Comparison of ENCODE assay signal across 8 cellular contexts in the genomic region with DNA sequence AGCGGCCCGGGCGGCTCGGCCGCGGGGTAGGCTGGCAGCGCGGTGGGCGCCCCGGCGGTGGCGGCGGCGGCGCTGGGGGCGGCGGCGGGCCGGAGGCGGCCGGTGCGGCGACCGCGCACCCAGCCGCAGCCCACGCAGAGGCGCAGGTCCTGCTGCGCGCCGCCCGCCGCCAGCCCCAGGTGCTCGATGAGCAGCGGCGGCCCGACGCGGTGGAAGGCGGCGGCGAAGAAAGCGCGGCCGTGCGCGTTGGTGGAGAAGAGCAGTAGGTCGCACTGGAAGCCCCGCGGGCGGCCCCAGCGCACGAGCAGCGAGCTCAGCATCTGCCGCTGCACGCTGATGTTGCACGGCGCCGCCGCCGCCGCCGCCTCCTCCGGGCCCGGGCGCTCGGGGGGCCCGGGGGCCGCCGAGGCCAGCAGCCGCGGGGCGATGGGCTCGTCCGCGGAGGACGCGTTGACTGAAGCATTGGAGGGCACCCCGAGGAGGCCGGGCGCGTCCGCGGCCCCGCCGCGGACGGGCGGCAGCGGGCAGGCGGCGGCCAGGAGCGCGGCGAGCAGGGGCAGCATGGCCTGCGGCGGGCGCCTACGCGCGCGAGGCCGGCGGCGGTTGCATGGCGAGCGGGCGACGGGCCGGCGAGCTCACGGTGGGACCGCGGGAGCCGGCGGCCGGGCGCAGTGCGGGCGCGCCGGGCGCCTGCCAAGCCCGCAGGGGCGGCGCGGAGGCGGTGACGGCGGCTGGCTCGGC. TPM values are rescaled to one million over a fixed set of nuclear protein-coding genes. Genes with fewer than 3 reads are reported as not detected.
DNase-seq lines count a peak whose midpoint lies in the region; ATAC-seq and TF ChIP-seq lines count a peak whose summit lies in the region.

No MANE protein-coding gene starts in this region.

- DNase-seq in HFFc6, result no peak
- no peak for DNase-seq in Peyer's patch
- DNase-seq in activated naive CD8-positive, alpha-beta T cell treated with anti-CD3 and anti-CD28 coated beads, Interleukin-2, amount 50 U/mL, for 24 hours, result peak; percentile 34
- peak; percentile 64 for DNase-seq in stimulated activated CD4-positive, alpha-beta T cell treated with anti-CD3 and anti-CD28 coated beads, Interleukin-15, amount 100 ng/mL, for 24 hours
- DNase-seq in NCI-H128 (lab: John Stamatoyannopoulos, UW; ENCODE audit: unreplicated experiment), result no peak
- no peak for DNase-seq in putamen (ENCODE audit: low spot score)

- no peaks in the 10 kb centered on the region for H3K36me3 ChIP-seq in Peyer's patch

- no peak for TF ChIP-seq CTCF in HFFc6 (IDR thresholded peaks at IDR 0.05)
- no peak for TF ChIP-seq CTCF in Peyer's patch (IDR thresholded peaks at IDR 0.05)

- H3K4me1 Mint-ChIP-seq in HFFc6 (ENCODE audit: low read depth), result peaks cover 39% of the 10 kb centered on the region
- H3K4me1 Mint-ChIP-seq in activated naive CD8-positive, alpha-beta T cell treated with anti-CD3 and anti-CD28 coated beads, Interleukin-2, amount 50 U/mL, for 24 hours, result peaks cover 15% of the 10 kb centered on the region

- peak overlapping the region; percentile 98 for H3K4me3 Mint-ChIP-seq in HFFc6
- peak overlapping the region; percentile 75 for H3K4me3 Mint-ChIP-seq in activated naive CD8-positive, alpha-beta T cell treated with anti-CD3 and anti-CD28 coated beads, Interleukin-2, amount 50 U/mL, for 24 hours

- H3K9me3 ChIP-seq in Peyer's patch, result no peaks in the 10 kb centered on the region
- H3K9me3 ChIP-seq in iPS-18c (ENCODE audit: control insufficient read depth, insufficient read depth, low read length), result no peaks in the 10 kb centered on the region

- peaks cover 0 to 13% of the 10 kb centered on the region in 2 donors for H3K27me3 ChIP-seq in Peyer's patch

- H3K27me3 Mint-ChIP-seq in HFFc6 (ENCODE audit: insufficient read depth), result peaks cover 6% of the 10 kb centered on the region
- peaks cover 78% of the 10 kb centered on the region for H3K27me3 Mint-ChIP-seq in activated naive CD8-positive, alpha-beta T cell treated with anti-CD3 and anti-CD28 coated beads, Interleukin-2, amount 50 U/mL, for 24 hours

- no peak overlapping the region for H3K27ac Mint-ChIP-seq in HFFc6
- no peak overlapping the region for H3K27ac Mint-ChIP-seq in activated naive CD8-positive, alpha-beta T cell treated with anti-CD3 and anti-CD28 coated beads, Interleukin-2, amount 50 U/mL, for 24 hours

- H3K4me3 ChIP-seq in Peyer's patch, result peak overlapping the region; percentile 33 to 66 (median 58)
- peak overlapping the region; percentile 74 for H3K4me3 ChIP-seq in iPS-18c (ENCODE audit: insufficient read depth, low read depth, low read length)

- peak; percentile 47 for ATAC-seq in GM18498 (IDR thresholded peaks at IDR 0.05; ENCODE audit: unreplicated experiment)
- peak; percentile 30 for ATAC-seq in activated naive CD8-positive, alpha-beta T cell treated with anti-CD3 and anti-CD28 coated beads, Interleukin-2, amount 50 U/mL, for 24 hours

- no peak for TF ChIP-seq POLR2A in Peyer's patch (IDR thresholded peaks at IDR 0.05)

- H3K9me3 Mint-ChIP-seq in HFFc6, result no peaks in the 10 kb centered on the region
- H3K9me3 Mint-ChIP-seq in activated naive CD8-positive, alpha-beta T cell treated with anti-CD3 and anti-CD28 coated beads, Interleukin-2, amount 50 U/mL, for 24 hours, result no peaks in the 10 kb centered on the region

- peak overlapping the region in 1 of 4 donors; percentile 19 for H3K27ac ChIP-seq in Peyer's patch

- H3K36me3 Mint-ChIP-seq in HFFc6 (ENCODE audit: low read depth), result peaks cover 5% of the 10 kb centered on the region
- no peaks in the 10 kb centered on the region for H3K36me3 Mint-ChIP-seq in activated naive CD8-positive, alpha-beta T cell treated with anti-CD3 and anti-CD28 coated beads, Interleukin-2, amount 50 U/mL, for 24 hours (ENCODE audit: low read depth)

- peaks cover 0 to 14% (median 8%) of the 10 kb centered on the region in 4 donors for H3K4me1 ChIP-seq in Peyer's patch

RNA-seq across cellular contexts. Expression of gene TMEM158, which starts 0.5 kb away (rescaled TPM):
- 10 to 100 TPM; 26.1 to 82.2 (median 29.4) TPM for total RNA-seq in HFFc6 (2021; fragmentation: NEBNext Ultra II Directional; extraction: Animal tissue kit (Norgen Biotek cat#: 25700))
- 1 to 10 TPM in 3 of 4 donors, under 1 TPM in 1; 0.40 to 5.0 (median 1.8) TPM for total RNA-seq in Peyer's patch

Comparison
In these comparisons a context has a peak if more than half of its experiments do, and no peak if none do; other contexts are left out.
1. DNase-seq: peak in activated naive CD8-positive, alpha-beta T cell treated with anti-CD3 and anti-CD28 coated beads, Interleukin-2, amount 50 U/mL, for 24 hours (single experiment) and stimulated activated CD4-positive, alpha-beta T cell treated with anti-CD3 and anti-CD28 coated beads, Interleukin-15, amount 100 ng/mL, for 24 hours (single experiment); none in HFFc6 (single experiment), Peyer's patch (0 of 3), NCI-H128 (single experiment) and putamen (single experiment).
2. RNA of gene TMEM158, which starts 0.5 kb away (total RNA-seq): 26.1 to 82.2 TPM in HFFc6; 0.40 to 5.0 TPM in Peyer's patch; every median in the first group is over 4 times any median in the second.